Comparison of ENCODE assay signal across 1 cellular context in the genomic region with DNA sequence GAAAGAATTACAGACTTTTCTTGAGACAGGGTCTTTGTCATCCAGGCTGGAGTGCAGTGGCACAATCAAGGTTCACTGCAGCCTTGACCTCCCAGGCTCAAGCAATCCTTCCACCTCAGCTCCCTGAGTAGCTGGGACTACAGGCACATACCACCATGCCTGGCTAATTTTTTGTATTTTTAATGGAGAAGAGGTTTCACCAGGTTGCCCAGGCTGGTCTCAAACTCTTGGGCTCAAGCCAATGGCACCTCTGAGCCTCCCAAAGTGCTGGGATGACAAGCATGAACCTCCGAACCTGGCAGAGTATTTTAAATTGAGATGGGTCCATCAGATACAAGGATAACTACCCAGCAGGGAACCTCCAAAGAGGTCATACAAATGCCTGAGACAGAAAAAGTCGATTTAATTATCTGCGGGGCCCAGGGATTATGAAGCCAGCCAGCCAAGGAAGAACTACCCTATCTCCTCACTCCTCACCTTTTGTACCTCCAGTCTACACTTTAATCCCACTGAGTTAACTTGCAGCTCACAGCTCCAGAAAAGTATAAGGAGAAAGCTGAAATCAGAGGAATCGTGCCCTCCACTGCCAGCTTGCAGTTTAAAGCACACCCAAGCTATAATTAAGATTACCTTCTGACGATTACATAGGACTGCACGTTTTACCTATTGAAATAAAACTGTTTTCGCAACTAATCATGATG.
A peak's percentile ranks its signal among the peaks of the same experiment; 100 is the strongest.
TF ChIP-seq lines count a peak whose summit lies in the region.

No MANE protein-coding gene starts in this region.

TF ChIP-seq in GM12878, 131 proteins besides CTCF, POLR2A, EP300 and RAD21:
- TF ChIP-seq, protein P1, sequence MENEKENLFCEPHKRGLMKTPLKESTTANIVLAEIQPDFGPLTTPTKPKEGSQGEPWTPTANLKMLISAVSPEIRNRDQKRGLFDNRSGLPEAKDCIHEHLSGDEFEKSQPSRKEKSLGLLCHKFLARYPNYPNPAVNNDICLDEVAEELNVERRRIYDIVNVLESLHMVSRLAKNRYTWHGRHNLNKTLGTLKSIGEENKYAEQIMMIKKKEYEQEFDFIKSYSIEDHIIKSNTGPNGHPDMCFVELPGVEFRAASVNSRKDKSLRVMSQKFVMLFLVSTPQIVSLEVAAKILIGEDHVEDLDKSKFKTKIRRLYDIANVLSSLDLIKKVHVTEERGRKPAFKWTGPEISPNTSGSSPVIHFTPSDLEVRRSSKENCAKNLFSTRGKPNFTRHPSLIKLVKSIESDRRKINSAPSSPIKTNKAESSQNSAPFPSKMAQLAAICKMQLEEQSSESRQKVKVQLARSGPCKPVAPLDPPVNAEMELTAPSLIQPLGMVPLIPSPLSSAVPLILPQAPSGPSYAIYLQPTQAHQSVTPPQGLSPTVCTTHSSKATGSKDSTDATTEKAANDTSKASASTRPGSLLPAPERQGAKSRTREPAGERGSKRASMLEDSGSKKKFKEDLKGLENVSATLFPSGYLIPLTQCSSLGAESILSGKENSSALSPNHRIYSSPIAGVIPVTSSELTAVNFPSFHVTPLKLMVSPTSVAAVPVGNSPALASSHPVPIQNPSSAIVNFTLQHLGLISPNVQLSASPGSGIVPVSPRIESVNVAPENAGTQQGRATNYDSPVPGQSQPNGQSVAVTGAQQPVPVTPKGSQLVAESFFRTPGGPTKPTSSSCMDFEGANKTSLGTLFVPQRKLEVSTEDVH (IDR thresholded peaks at IDR 0.05; ENCODE audit: low read depth, partially characterized antibody): no peak
- TF ChIP-seq POLR2AphosphoS5 (IDR thresholded peaks at IDR 0.05; ENCODE audit: low read length): peak; percentile 76
- no peak for TF ChIP-seq MEF2B (IDR thresholded peaks at IDR 0.05; ENCODE audit: partially characterized antibody, poor library complexity, severe bottlenecking)
- TF ChIP-seq, protein P2, sequence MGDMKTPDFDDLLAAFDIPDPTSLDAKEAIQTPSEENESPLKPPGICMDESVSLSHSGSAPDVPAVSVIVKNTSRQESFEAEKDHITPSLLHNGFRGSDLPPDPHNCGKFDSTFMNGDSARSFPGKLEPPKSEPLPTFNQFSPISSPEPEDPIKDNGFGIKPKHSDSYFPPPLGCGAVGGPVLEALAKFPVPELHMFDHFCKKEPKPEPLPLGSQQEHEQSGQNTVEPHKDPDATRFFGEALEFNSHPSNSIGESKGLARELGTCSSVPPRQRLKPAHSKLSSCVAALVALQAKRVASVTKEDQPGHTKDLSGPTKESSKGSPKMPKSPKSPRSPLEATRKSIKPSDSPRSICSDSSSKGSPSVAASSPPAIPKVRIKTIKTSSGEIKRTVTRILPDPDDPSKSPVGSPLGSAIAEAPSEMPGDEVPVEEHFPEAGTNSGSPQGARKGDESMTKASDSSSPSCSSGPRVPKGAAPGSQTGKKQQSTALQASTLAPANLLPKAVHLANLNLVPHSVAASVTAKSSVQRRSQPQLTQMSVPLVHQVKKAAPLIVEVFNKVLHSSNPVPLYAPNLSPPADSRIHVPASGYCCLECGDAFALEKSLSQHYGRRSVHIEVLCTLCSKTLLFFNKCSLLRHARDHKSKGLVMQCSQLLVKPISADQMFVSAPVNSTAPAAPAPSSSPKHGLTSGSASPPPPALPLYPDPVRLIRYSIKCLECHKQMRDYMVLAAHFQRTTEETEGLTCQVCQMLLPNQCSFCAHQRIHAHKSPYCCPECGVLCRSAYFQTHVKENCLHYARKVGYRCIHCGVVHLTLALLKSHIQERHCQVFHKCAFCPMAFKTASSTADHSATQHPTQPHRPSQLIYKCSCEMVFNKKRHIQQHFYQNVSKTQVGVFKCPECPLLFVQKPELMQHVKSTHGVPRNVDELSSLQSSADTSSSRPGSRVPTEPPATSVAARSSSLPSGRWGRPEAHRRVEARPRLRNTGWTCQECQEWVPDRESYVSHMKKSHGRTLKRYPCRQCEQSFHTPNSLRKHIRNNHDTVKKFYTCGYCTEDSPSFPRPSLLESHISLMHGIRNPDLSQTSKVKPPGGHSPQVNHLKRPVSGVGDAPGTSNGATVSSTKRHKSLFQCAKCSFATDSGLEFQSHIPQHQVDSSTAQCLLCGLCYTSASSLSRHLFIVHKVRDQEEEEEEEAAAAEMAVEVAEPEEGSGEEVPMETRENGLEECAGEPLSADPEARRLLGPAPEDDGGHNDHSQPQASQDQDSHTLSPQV (IDR thresholded peaks at IDR 0.05): no peak
- TF ChIP-seq BACH1 (IDR thresholded peaks at IDR 0.05; ENCODE audit: borderline replicate concordance): peak; percentile 16; the same call in 1 of the 2 replicates
- 0 out of 2 replicates have a peak, but pooled peaks have one; percentile 21 for TF ChIP-seq POLR2AphosphoS2 (IDR thresholded peaks at IDR 0.05; ENCODE audit: low read depth, low read length)
- TF ChIP-seq JUND (IDR thresholded peaks at IDR 0.05; ENCODE audit: low read depth, low read length): no peak
